In the genomic region with DNA sequence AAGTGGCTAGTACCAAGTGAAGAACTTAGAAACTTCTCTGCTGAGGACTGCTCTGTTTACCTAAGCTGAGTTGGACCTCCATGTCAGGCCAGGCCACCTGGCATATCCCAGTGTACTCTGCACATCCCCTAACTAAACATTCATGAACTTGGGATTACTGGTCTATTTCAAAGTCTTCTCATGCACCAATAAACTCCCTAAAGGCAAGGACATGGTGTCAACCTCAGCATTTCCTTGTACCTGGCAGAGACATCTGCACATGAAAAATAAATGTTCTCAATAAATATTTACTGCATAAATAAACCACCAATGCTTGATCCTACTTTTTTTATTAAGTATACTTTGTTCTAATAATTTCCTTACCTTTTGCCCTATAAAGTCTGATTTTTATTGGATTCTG, we compare ENCODE assay signal across 24 cellular contexts.
A peak's percentile ranks its signal among the peaks of the same experiment; 100 is the strongest.
DNase-seq lines count a peak whose midpoint lies in the region; ATAC-seq and TF ChIP-seq lines count a peak whose summit lies in the region.
"Had no signal": no experiment of that assay in that cellular context is flagged by ENCODE, and none has a peak within 500 bp of the region (broad histone marks: within the 10 kb centered on the region; RNA-seq: fewer than 3 reads in every experiment).

No MANE protein-coding gene starts in this region.

- no peak for TF ChIP-seq CTCF in LNCaP clone FGC (IDR thresholded peaks at IDR 0.05; ENCODE audit: control insufficient read depth, extremely low read depth, insufficient read depth)
- no peak for TF ChIP-seq CTCF in thyroid gland (IDR thresholded peaks at IDR 0.05)

- ATAC-seq in GM21825 (IDR thresholded peaks at IDR 0.05; ENCODE audit: unreplicated experiment), result no peak
- ATAC-seq: GM12878 had no signal

- peak overlapping the region in 1 of 3 donors; percentile 24 for H3K27ac ChIP-seq in thyroid gland
- H3K27ac ChIP-seq: BLaER1 had no signal

- no peaks in the 10 kb centered on the region for H3K9me3 ChIP-seq in thyroid gland
- H3K9me3 ChIP-seq: BE2C, BLaER1 had no signal

- H3K4me3 ChIP-seq in LNCaP clone FGC (ENCODE audit: low read depth, low read length), result no peak overlapping the region
- H3K4me3 ChIP-seq in thyroid gland (replicated peaks in 1 of 3), result no peak overlapping the region
- H3K4me3 ChIP-seq: BLaER1, GM12878 had no signal

- TF ChIP-seq POLR2A in thyroid gland (IDR thresholded peaks at IDR 0.05), result no peak

- DNase-seq in LNCaP clone FGC (ENCODE audit: low read depth) (peak; percentile 95), kidney glomerular epithelial cell (lab: John Stamatoyannopoulos, UW) (peak; percentile 5), thyroid gland (peak; percentile 49 to 67), NCI-H1048 (lab: John Stamatoyannopoulos, UW) (no peak), CD1c-positive myeloid dendritic cell (ENCODE audit: extremely low spot score) (no peak), SK-N-DZ (ENCODE audit: low spot score) (no peak)
- DNase-seq: 8988T; ACHN; BE2C; C1 segment of cervical spinal cord; CD4-positive, alpha-beta memory T cell; CD4-positive, CD25-positive, alpha-beta regulatory T cell; CD8-positive, alpha-beta memory T cell; COR-L47; DMS 273 treated with DMSO at 0.1 percent for 48 hours; DMS153; DMS53; DMS79; DND-41; EL; GDM1 had no signal

- intact Hi-C loops in thyroid gland (cut with DNase I), result no loop called here

- H3K27me3 ChIP-seq in thyroid gland, result no peaks in the 10 kb centered on the region
- H3K27me3 ChIP-seq: BE2C, BLaER1 had no signal

- peaks cover 3 to 5% of the 10 kb centered on the region in 2 donors for H3K4me1 ChIP-seq in thyroid gland
- H3K4me1 ChIP-seq: BE2C, BLaER1 had no signal

- H3K36me3 ChIP-seq in thyroid gland, result no peaks in the 10 kb centered on the region
- H3K36me3 ChIP-seq: BE2C, BLaER1 had no signal

Comparison
In these comparisons a context has a peak if more than half of its experiments do, and no peak if none do; other contexts are left out.
1. DNase-seq: peak in LNCaP clone FGC (single experiment), kidney glomerular epithelial cell (single experiment) and thyroid gland (2 of 2); none in NCI-H1048 (single experiment), CD1c-positive myeloid dendritic cell (single experiment) and SK-N-DZ (single experiment).